ENCODE assay signal across 8 cellular contexts in genomic region chr19:19460761-19461265, GRCh38. TPM values are rescaled to one million over a fixed set of nuclear protein-coding genes. Genes with fewer than 3 reads are reported as not detected.
DNase-seq lines count a peak whose midpoint lies in the region; ATAC-seq and TF ChIP-seq lines count a peak whose summit lies in the region.

No MANE protein-coding gene starts in this region.

- H3K27me3 ChIP-seq in DOHH2 (ENCODE audit: control insufficient read depth, low read length) (no peaks in the 10 kb centered on the region), gastrocnemius medialis (no peaks in the 10 kb centered on the region)

- H3F3A ChIP-seq in DOHH2 (ENCODE audit: control insufficient read depth, insufficient read depth), result peaks cover 31% of the 10 kb centered on the region

- peaks cover 21% of the 10 kb centered on the region; the same call in 1 of the 2 replicates for H3K9me3 ChIP-seq in DOHH2 (ENCODE audit: control insufficient read depth, insufficient read depth, low read length)
- no peaks in the 10 kb centered on the region for H3K9me3 ChIP-seq in gastrocnemius medialis

- H3K4me2 ChIP-seq in DOHH2 (ENCODE audit: low read length), result peak overlapping the region; percentile 99

- DNase-seq in NCI-H69 (lab: John Stamatoyannopoulos, UW) (peak; percentile 25), activated gamma-delta T cell treated with Interleukin-2 at 50 U/mL for 16 hours (peak; percentile 59), left cardiac atrium (peak; percentile 82), gastrocnemius medialis (peak; percentile 54 to 70), NCI-H748 (lab: John Stamatoyannopoulos, UW; ENCODE audit: unreplicated experiment) (no peak), DMS153 (lab: John Stamatoyannopoulos, UW) (no peak)

- H3K4me3 ChIP-seq in DOHH2 (ENCODE audit: low read length), result peak overlapping the region; percentile 77
- peak overlapping the region in 2 of 4 donors; percentile 15 to 27 for H3K4me3 ChIP-seq in gastrocnemius medialis

- peak; percentile 16 to 56 for TF ChIP-seq POLR2A in gastrocnemius medialis (IDR thresholded peaks at IDR 0.05)

- H3K4me1 ChIP-seq in DOHH2 (ENCODE audit: control insufficient read depth, low read length) (peaks cover 67% of the 10 kb centered on the region), gastrocnemius medialis (peaks cover 68 to 71% of the 10 kb centered on the region in 2 donors)

- intact Hi-C loops in left cardiac atrium (cut with DNase I), result no loop called here
- intact Hi-C loops in gastrocnemius medialis (cut with DNase I; ENCODE audit: low total_unique reads), result no loop called here

- in situ Hi-C loops in gastrocnemius medialis (cut with MboI; ENCODE audit: low sequenced_read_pairs in 4 of 4), result no loop called here

- ATAC-seq in left cardiac atrium (peak; percentile 76 to 79), gastrocnemius medialis (peak; percentile 29 to 65), GM21576 (IDR thresholded peaks at IDR 0.05; ENCODE audit: unreplicated experiment) (no peak)

- H4K20me1 ChIP-seq in DOHH2 (ENCODE audit: control insufficient read depth, insufficient read depth, low read depth, low read length), result peaks cover 8% of the 10 kb centered on the region; the same call in 1 of the 2 replicates

- no peaks in the 10 kb centered on the region for H3K9me2 ChIP-seq in DOHH2 (replicated peaks; ENCODE audit: control insufficient read depth, low read length)

- H3K27ac ChIP-seq in DOHH2 (ENCODE audit: low read depth, low read length), result peak overlapping the region; percentile 94
- H3K27ac ChIP-seq in gastrocnemius medialis, result peak overlapping the region; percentile 58 to 85 (median 80)

- TF ChIP-seq CTCF in DOHH2 (IDR thresholded peaks at IDR 0.05; ENCODE audit: low read depth, low read length, poor library complexity, severe bottlenecking) (no peak), gastrocnemius medialis (IDR thresholded peaks at IDR 0.05 in 4 of 5, conservative IDR thresholded peaks at IDR 0.05 in 1 of 5) (no peak)

- H3K36me3 ChIP-seq in DOHH2 (ENCODE audit: control insufficient read depth, low read length), result peaks cover 61% of the 10 kb centered on the region
- H3K36me3 ChIP-seq in gastrocnemius medialis, result peaks cover 0 to 7% of the 10 kb centered on the region in 2 donors

- H3K79me2 ChIP-seq in DOHH2 (ENCODE audit: control insufficient read depth, low read length), result peaks cover 99% of the 10 kb centered on the region

RNA-seq across cellular contexts. Expression of gene TSSK6, which starts 54.5 kb away (rescaled TPM):
- total RNA-seq in left cardiac atrium (under 1 TPM; 0.50 to 0.88 TPM), gastrocnemius medialis (1 to 10 TPM in 1 of 4 donors, under 1 TPM in 1, not detected in 2; 0.80 to 1.7 TPM)

RNA-seq across cellular contexts. Expression of gene NDUFA13, which starts 55.2 kb away (rescaled TPM):
- total RNA-seq in left cardiac atrium (100 to 1,000 TPM; 850 to 852 TPM), gastrocnemius medialis (100 to 1,000 TPM in 1 of 4 donors, 10 to 100 TPM in 3; 41.8 to 201 (median 50.5) TPM)

RNA-seq across cellular contexts. Expression of gene GATAD2A, which starts 55.3 kb away (rescaled TPM):
- total RNA-seq in left cardiac atrium (10 to 100 TPM; 34.2 to 62.3 TPM), gastrocnemius medialis (10 to 100 TPM; 17.7 to 51.4 (median 40.1) TPM)

Comparison
In these comparisons a context has a peak if more than half of its experiments do, and no peak if none do; other contexts are left out.
1. DNase-seq: peak in NCI-H69 (single experiment), activated gamma-delta T cell treated with Interleukin-2 at 50 U/mL for 16 hours (single experiment), left cardiac atrium (single experiment) and gastrocnemius medialis (2 of 2); none in NCI-H748 (single experiment) and DMS153 (single experiment).
2. RNA of gene NDUFA13, which starts 55.2 kb away (total RNA-seq): 850 to 852 TPM in left cardiac atrium; 41.8 to 201 TPM in gastrocnemius medialis; every median in the first group is over 4 times any median in the second.